ENCODE assay signal across 8 cellular contexts in the genomic region with DNA sequence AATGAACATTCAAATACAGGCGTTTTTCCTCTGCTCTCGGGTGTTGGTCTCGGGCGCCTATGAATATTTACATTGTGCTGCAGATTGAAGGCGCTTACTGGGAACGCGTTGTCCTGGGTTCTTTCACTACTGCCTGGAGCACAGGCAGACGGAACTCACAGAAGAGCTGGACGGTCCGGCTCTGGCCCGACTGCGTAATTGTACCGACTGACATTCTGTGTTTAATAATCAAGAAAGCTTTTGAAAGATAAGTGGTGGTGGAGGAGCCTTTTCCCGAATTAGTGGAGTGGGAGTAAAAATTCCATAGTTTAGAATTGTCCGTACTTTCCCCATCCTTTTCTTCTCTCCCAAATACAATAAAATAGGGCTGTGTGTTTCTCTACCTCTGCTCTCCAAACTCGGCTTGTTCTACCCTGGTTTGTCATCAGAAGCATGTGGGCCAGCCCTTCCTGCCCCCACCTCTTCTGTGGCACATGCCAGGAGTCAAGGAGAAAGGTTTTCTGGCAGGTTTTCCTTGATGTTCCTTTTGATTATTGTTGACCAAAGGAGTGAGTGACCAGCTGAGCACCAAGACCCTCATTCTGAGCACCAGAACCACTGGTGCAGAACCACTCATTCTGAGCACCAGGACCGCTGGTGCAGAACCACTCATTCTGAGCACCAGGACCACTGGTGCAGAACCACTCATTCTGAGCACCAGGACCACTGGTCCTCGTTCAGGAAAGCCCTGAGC. TPM values are rescaled to one million over a fixed set of nuclear protein-coding genes. Genes with fewer than 3 reads are reported as not detected.
DNase-seq lines count a peak whose midpoint lies in the region; ATAC-seq lines count a peak whose summit lies in the region.

No MANE protein-coding gene starts in this region.

- H3K4me3 Mint-ChIP-seq in activated T-helper 17 cell treated with anti-CD3 and anti-CD28 coated beads, Interleukin-2, amount 50 U/mL, for 72 hours = peak overlapping the region; percentile 75
- H3K4me3 Mint-ChIP-seq in stimulated activated naive CD8-positive, alpha-beta T cell treated with anti-CD3 and anti-CD28 coated beads, Interleukin-15, amount 100 ng/mL, for 72 hours = peak overlapping the region; percentile 80 to 84

- H3K4me1 ChIP-seq in iPS-18a (ENCODE audit: control insufficient read depth, low read depth, low read length) = peaks cover 16% of the 10 kb centered on the region

- peaks cover 45% of the 10 kb centered on the region for H3K27me3 ChIP-seq in iPS-18a (ENCODE audit: control insufficient read depth, insufficient read depth, low read length)

- no peaks in the 10 kb centered on the region for H3K9me3 Mint-ChIP-seq in activated T-helper 17 cell treated with anti-CD3 and anti-CD28 coated beads, Interleukin-2, amount 50 U/mL, for 72 hours
- H3K9me3 Mint-ChIP-seq in stimulated activated naive CD8-positive, alpha-beta T cell treated with anti-CD3 and anti-CD28 coated beads, Interleukin-15, amount 100 ng/mL, for 72 hours = no peaks in the 10 kb centered on the region

- peak overlapping the region; percentile 79 for H3K4me3 ChIP-seq in iPS-18a (ENCODE audit: low read length)

- peak; percentile 21 for DNase-seq in NCI-H748 (lab: John Stamatoyannopoulos, UW; ENCODE audit: unreplicated experiment)
- no peak for DNase-seq in NCI-H748 treated with DMSO at 0.1 percent for 48 hours (lab: John Stamatoyannopoulos, UW)
- no peak for DNase-seq in stimulated activated naive CD8-positive, alpha-beta T cell treated with anti-CD3 and anti-CD28 coated beads, Interleukin-15, amount 100 ng/mL, for 72 hours
- no peak for DNase-seq in NCI-H446 (lab: John Stamatoyannopoulos, UW)
- DNase-seq in islet precursor cell = no peak

- no peak overlapping the region for H3K9ac ChIP-seq in iPS-18a (ENCODE audit: low read length)

- H3K36me3 ChIP-seq in iPS-18a (ENCODE audit: control insufficient read depth, low read depth, low read length) = peaks cover 2% of the 10 kb centered on the region

- no peaks in the 10 kb centered on the region for H3K9me3 ChIP-seq in iPS-18a (ENCODE audit: control insufficient read depth, low read depth, low read length)

- peaks cover 14% of the 10 kb centered on the region for H3K4me1 Mint-ChIP-seq in activated T-helper 17 cell treated with anti-CD3 and anti-CD28 coated beads, Interleukin-2, amount 50 U/mL, for 72 hours
- H3K4me1 Mint-ChIP-seq in stimulated activated naive CD8-positive, alpha-beta T cell treated with anti-CD3 and anti-CD28 coated beads, Interleukin-15, amount 100 ng/mL, for 72 hours = peaks cover 26% of the 10 kb centered on the region

- H3K36me3 Mint-ChIP-seq in activated T-helper 17 cell treated with anti-CD3 and anti-CD28 coated beads, Interleukin-2, amount 50 U/mL, for 72 hours (ENCODE audit: low read depth) = peaks cover 8% of the 10 kb centered on the region

- peaks cover 44% of the 10 kb centered on the region for H3K27me3 Mint-ChIP-seq in activated T-helper 17 cell treated with anti-CD3 and anti-CD28 coated beads, Interleukin-2, amount 50 U/mL, for 72 hours
- peaks cover 63% of the 10 kb centered on the region for H3K27me3 Mint-ChIP-seq in stimulated activated naive CD8-positive, alpha-beta T cell treated with anti-CD3 and anti-CD28 coated beads, Interleukin-15, amount 100 ng/mL, for 72 hours

- H3K27ac ChIP-seq in iPS-18a (ENCODE audit: low read length) = no peak overlapping the region

- ATAC-seq in activated T-helper 17 cell treated with anti-CD3 and anti-CD28 coated beads, Interleukin-2, amount 50 U/mL, for 72 hours (replicated peaks) = no peak
- no peak for ATAC-seq in stimulated activated naive CD8-positive, alpha-beta T cell treated with anti-CD3 and anti-CD28 coated beads, Interleukin-15, amount 100 ng/mL, for 72 hours
- no peak for ATAC-seq in GM19023 (IDR thresholded peaks at IDR 0.05; ENCODE audit: unreplicated experiment)

- no peak overlapping the region for H3K27ac Mint-ChIP-seq in activated T-helper 17 cell treated with anti-CD3 and anti-CD28 coated beads, Interleukin-2, amount 50 U/mL, for 72 hours
- H3K27ac Mint-ChIP-seq in stimulated activated naive CD8-positive, alpha-beta T cell treated with anti-CD3 and anti-CD28 coated beads, Interleukin-15, amount 100 ng/mL, for 72 hours = no peak overlapping the region

RNA-seq across cellular contexts. Expression of a gene that starts 2.3 kb away (rescaled TPM):
- under 1 TPM; 0.32 to 0.48 TPM for total RNA-seq in activated T-helper 17 cell treated with anti-CD3 and anti-CD28 coated beads, Interleukin-2, amount 50 U/mL, for 72 hours
